19 cellular contexts compared by ENCODE assay signal in genomic region chr12:15936751-15937150, GRCh38. TPM values are rescaled to one million over a fixed set of nuclear protein-coding genes. Genes with fewer than 3 reads are reported as not detected.
DNase-seq lines count a peak whose midpoint lies in the region; ATAC-seq, FAIRE-seq and TF ChIP-seq lines count a peak whose summit lies in the region.
"Had no signal": no experiment of that assay in that cellular context is flagged by ENCODE, and none has a peak within 500 bp of the region (broad histone marks: within the 10 kb centered on the region; RNA-seq: fewer than 3 reads in every experiment).

No MANE protein-coding gene starts in this region.

- TF ChIP-seq RAD21 in IMR-90 (IDR thresholded peaks at IDR 0.05; ENCODE audit: low read length) (no peak), H1 (IDR thresholded peaks at IDR 0.05 in 1 of 2, conservative IDR thresholded peaks at IDR 0.05 in 1 of 2; ENCODE audit: low read depth in 2 of 2, low read length in 2 of 2) (no peak)

- H3K4ac ChIP-seq in IMR-90 (ENCODE audit: low read depth, low read length) (0 out of 2 replicates have a peak overlapping the region, but pooled peaks have one; percentile 15), H1 (replicated peaks; ENCODE audit: insufficient read length, low read depth, low read length) (no peak overlapping the region)

- no peak for TF ChIP-seq EP300 in H1 (IDR thresholded peaks at IDR 0.05; ENCODE audit: borderline replicate concordance in 1 of 2, low read depth in 2 of 2, low read length in 2 of 2)
- TF ChIP-seq EP300 in transverse colon (IDR thresholded peaks at IDR 0.05; ENCODE audit: low read depth), result no peak

- H3K4me2 ChIP-seq in IMR-90 (ENCODE audit: low read depth, low read length), result no peak overlapping the region
- no peak overlapping the region for H3K4me2 ChIP-seq in H1 (ENCODE audit: insufficient read depth in 1 of 2, low read depth in 2 of 2, low read length in 2 of 2)
- H3K4me2 ChIP-seq: A549 had no signal

- CTCF ChIA-PET in IMR-90 (lab: Yijun Ruan, JAX), result no interaction called here
- CTCF ChIA-PET in H1 (lab: Charles Lee; ENCODE audit: partially characterized antibody), result no interaction called here

- H4K91ac ChIP-seq in IMR-90 (ENCODE audit: insufficient read depth, low read depth, low read length), result no peak overlapping the region; the same call in 1 of the 2 replicates
- H4K91ac ChIP-seq in H1 (replicated peaks; ENCODE audit: insufficient read length, low read length), result no peak overlapping the region

- no peak overlapping the region for H2BK5ac ChIP-seq in IMR-90 (ENCODE audit: low read depth, low read length, poor library complexity, severe bottlenecking)
- H2BK5ac ChIP-seq in H1 (ENCODE audit: low read depth, low read length), result peak overlapping the region; percentile 30; the same call in 1 of the 2 replicates

- H3K79me2 ChIP-seq in H1 (ENCODE audit: control insufficient read depth in 1 of 2, insufficient read depth in 2 of 2, low read length in 2 of 2), result 0 out of 4 replicates have a peak, but pooled peaks cover 0 to 2% of the 10 kb centered on the region in 2 experiments

- BruUV-seq in IMR-90 (replicated peaks; lab: Mats Ljungman, UMichigan), result no TSS peak

- DNase-seq in IMR-90 (no peak), H1 (ENCODE audit: low read depth in 1 of 2, low spot score in 2 of 2) (no peak), left lobe of liver (ENCODE audit: low spot score) (no peak), left lung (no peak), transverse colon (no peak), ecto neural progenitor cell (ENCODE audit: low spot score) (no peak)
- DNase-seq: BE2C; CD4-positive, alpha-beta memory T cell; DMS153; DMS79 treated with DMSO at 0.1 percent for 48 hours; EL had no signal

- H3K14ac ChIP-seq in IMR-90 (replicated peaks; ENCODE audit: low read depth, low read length) (peak overlapping the region; percentile 10; the same call in 1 of the 2 replicates), H1 (ENCODE audit: insufficient read length) (no peak overlapping the region)

- TF ChIP-seq CTCF in IMR-90 (conservative IDR thresholded peaks at IDR 0.05; ENCODE audit: low read depth, low read length) (no peak), H1 (IDR thresholded peaks at IDR 0.05; ENCODE audit: control extremely low read depth in 1 of 3, insufficient read depth in 1 of 3, low read depth in 1 of 3, low read length in 3 of 3) (no peak), left lung (IDR thresholded peaks at IDR 0.05) (no peak), transverse colon (IDR thresholded peaks at IDR 0.05) (no peak)

- no peak for FAIRE-seq in H1 (lab: Jason Lieb, UNC)
- FAIRE-seq: D721Med, G401.6, GM19239 had no signal

- POLR2A ChIA-PET in IMR-90 (lab: Charles Lee; ENCODE audit: unreplicated experiment), result no interaction called here
- POLR2A ChIA-PET in H1 (lab: Charles Lee; ENCODE audit: partially characterized antibody), result no interaction called here

- H3K36me3 ChIP-seq in IMR-90 (ENCODE audit: control insufficient read depth, insufficient read depth, low read length), result 0 out of 2 replicates have a peak, but pooled peaks cover 2% of the 10 kb centered on the region
- no peaks in the 10 kb centered on the region for H3K36me3 ChIP-seq in H1 (ENCODE audit: control insufficient read depth in 2 of 4, insufficient read depth in 4 of 4, low read length in 3 of 4)
- H3K36me3 ChIP-seq in left lung, result peaks cover 0 to 4% of the 10 kb centered on the region in 2 donors
- H3K36me3 ChIP-seq in transverse colon, result peaks cover 0 to 4% (median 0%) of the 10 kb centered on the region in 4 donors
- H3K36me3 ChIP-seq: BE2C had no signal

- H3K4me3 ChIP-seq in IMR-90 (ENCODE audit: insufficient read depth, low read depth, low read length) (no peak overlapping the region), H1 (ENCODE audit: extremely low read depth in 1 of 4, insufficient read depth in 2 of 4, low read depth in 3 of 4, low read length in 4 of 4) (no peak overlapping the region), left lung (no peak overlapping the region), transverse colon (no peak overlapping the region)
- H3K4me3 ChIP-seq: A549 had no signal

- H3K27ac ChIP-seq in IMR-90 (ENCODE audit: insufficient read depth, low read length), result no peak overlapping the region
- no peak overlapping the region for H3K27ac ChIP-seq in H1 (ENCODE audit: low read depth, low read length)
- no peak overlapping the region for H3K27ac ChIP-seq in left lung
- H3K27ac ChIP-seq in transverse colon, result no peak overlapping the region
- H3K27ac ChIP-seq: A549, C4-2B, HL-60 had no signal

- H2BK120ac ChIP-seq in IMR-90 (ENCODE audit: low read depth, low read length) (no peak overlapping the region), H1 (replicated peaks; ENCODE audit: low read depth, low read length) (no peak overlapping the region)

- H3K9me3 ChIP-seq in IMR-90 (ENCODE audit: control insufficient read depth, insufficient read depth, low read length) (peaks cover 4% of the 10 kb centered on the region), H1 (ENCODE audit: insufficient read depth in 2 of 2, low read depth in 1 of 2, low read length in 1 of 2) (no peaks in the 10 kb centered on the region), left lung (peaks cover 0 to 14% of the 10 kb centered on the region in 2 donors), transverse colon (peaks cover 0 to 8% of the 10 kb centered on the region in 2 donors)
- H3K9me3 ChIP-seq: A549, BE2C had no signal

- in situ Hi-C loops in IMR-90 (cut with MboI; ENCODE audit: low sequenced_read_pairs) (loop anchor here (5.0 kb wide), 1 partner anchor 36 kb away; no protein-coding TSS in a partner anchor), transverse colon (cut with MboI; ENCODE audit: low pct_ligation_motif_present in 1 of 4, low pct_unique_long_range_greater_than_20kb in 1 of 4, low sequenced_read_pairs in 3 of 4) (no loop called here)

- H3K18ac ChIP-seq in IMR-90 (ENCODE audit: low read depth, low read length) (peak overlapping the region; percentile 58; the same call in 1 of the 2 replicates), H1 (ENCODE audit: extremely low read depth, low read length) (no peak overlapping the region)

- no peak overlapping the region for H2BK12ac ChIP-seq in H1 (ENCODE audit: low read depth, low read length)

- TF ChIP-seq POLR2A in IMR-90 (IDR thresholded peaks at IDR 0.05; ENCODE audit: low read depth, low read length) (no peak), H1 (IDR thresholded peaks at IDR 0.05; ENCODE audit: control extremely low read depth in 1 of 2, low read depth in 2 of 2, low read length in 2 of 2) (no peak), transverse colon (IDR thresholded peaks at IDR 0.05) (no peak)

- no peak overlapping the region for H2AFZ ChIP-seq in IMR-90 (replicated peaks; ENCODE audit: low read length, poor library complexity)
- H2AFZ ChIP-seq in H1 (ENCODE audit: low read length), result no peak overlapping the region

- H3K4me1 ChIP-seq in IMR-90 (ENCODE audit: control insufficient read depth, insufficient read depth, low read length) (no peaks in the 10 kb centered on the region), H1 (replicated peaks in 1 of 4; ENCODE audit: control insufficient read depth in 3 of 4, insufficient read depth in 4 of 4, low read length in 3 of 4) (no peaks in the 10 kb centered on the region), left lung (no peaks in the 10 kb centered on the region), transverse colon (no peaks in the 10 kb centered on the region)
- H3K4me1 ChIP-seq: BE2C had no signal

- H3K56ac ChIP-seq in IMR-90 (ENCODE audit: extremely low read depth, insufficient read depth, low read length), result no peak overlapping the region
- H3K56ac ChIP-seq in H1 (replicated peaks; ENCODE audit: insufficient read length, low read depth, low read length), result no peak overlapping the region

- H3K79me1 ChIP-seq in IMR-90 (ENCODE audit: low read depth in 1 of 2, low read length in 2 of 2), result peaks cover 31 to 50% of the 10 kb centered on the region in 2 experiments
- no peaks in the 10 kb centered on the region for H3K79me1 ChIP-seq in H1 (ENCODE audit: low read depth, low read length)

- no peak overlapping the region for H2AK9ac ChIP-seq in IMR-90 (replicated peaks; ENCODE audit: low read depth, low read length, poor library complexity)

- H3K27me3 ChIP-seq in IMR-90 (ENCODE audit: control insufficient read depth, insufficient read depth, low read length), result no peaks in the 10 kb centered on the region
- no peaks in the 10 kb centered on the region for H3K27me3 ChIP-seq in H1 (replicated peaks in 1 of 4; ENCODE audit: control insufficient read depth in 3 of 4, extremely low read depth in 1 of 4, insufficient read depth in 3 of 4, low read length in 3 of 4)
- H3K27me3 ChIP-seq in left lung, result no peaks in the 10 kb centered on the region
- no peaks in the 10 kb centered on the region for H3K27me3 ChIP-seq in transverse colon
- H3K27me3 ChIP-seq: BE2C had no signal

- no peaks in the 10 kb centered on the region for H3K23me2 ChIP-seq in H1 (ENCODE audit: low read depth, low read length)

- ATAC-seq in IMR-90 (ENCODE audit: low read depth), result no peak
- ATAC-seq in left lobe of liver, result peak; percentile 37
- no peak for ATAC-seq in left lung
- no peak for ATAC-seq in GM21786 (IDR thresholded peaks at IDR 0.05; ENCODE audit: unreplicated experiment)
- ATAC-seq: A549, HCT116 had no signal

- 100% methylated on average over 1 of the region's 3 CpGs; no CpG with 5 or more reads in 1 of the 2 experiments for WGBS in IMR-90 (ENCODE audit: extremely low coverage in 2 of 2, insufficient read length in 1 of 2), 2 experiments
- 96% methylated on average over 3 of the region's 3 CpGs; no CpG with 5 or more reads in 1 of the 2 experiments for WGBS in H1 (ENCODE audit: extremely low coverage in 1 of 2, insufficient coverage in 1 of 2, insufficient read length in 1 of 2, insufficient replicate concordance in 2 of 2, low coverage in 1 of 2, low lambda C conversion rate in 2 of 2, missing lambda C conversion rate in 1 of 2), 2 experiments
- WGBS in transverse colon (ENCODE audit: low coverage in 1 of 2), 2 donors, result 80 to 81% methylated on average over 3 of the region's 3 CpGs

- H4K20me1 ChIP-seq in IMR-90 (ENCODE audit: insufficient read depth, low read length) (no peaks in the 10 kb centered on the region), H1 (replicated peaks in 1 of 2; ENCODE audit: control insufficient read depth in 1 of 2, insufficient read depth in 2 of 2, low read length in 2 of 2) (no peaks in the 10 kb centered on the region)

- no peak overlapping the region; the same call in 1 of the 2 replicates for H4K5ac ChIP-seq in IMR-90 (ENCODE audit: low read depth, low read length)
- no peak overlapping the region for H4K5ac ChIP-seq in H1 (ENCODE audit: insufficient read length, low read depth, low read length)

- H3K23ac ChIP-seq in IMR-90 (ENCODE audit: low read depth, low read length), result no peak overlapping the region
- H3K23ac ChIP-seq in H1 (ENCODE audit: insufficient read length), result no peak overlapping the region

- H3K9me1 ChIP-seq in IMR-90 (ENCODE audit: insufficient read depth, low read length), result no peaks in the 10 kb centered on the region

- H2AK5ac ChIP-seq in IMR-90 (ENCODE audit: low read depth, low read length) (no peak overlapping the region), H1 (ENCODE audit: low read depth, low read length) (no peak overlapping the region)

- H2BK20ac ChIP-seq in IMR-90 (ENCODE audit: low read depth, low read length) (no peak overlapping the region), H1 (ENCODE audit: low read length) (no peak overlapping the region)

- intact Hi-C loops in IMR-90 (cut with micrococcal nuclease) (no loop called here), left lung (cut with DNase I) (no loop called here), transverse colon (cut with DNase I; ENCODE audit: low total_unique reads) (no loop called here)

- dilution Hi-C loops in IMR-90 (cut with HindIII; ENCODE audit: low sequenced_read_pairs, unreplicated experiment), result no loop called here

- H2BK15ac ChIP-seq in IMR-90 (ENCODE audit: low read depth, low read length), result no peak overlapping the region
- no peak overlapping the region for H2BK15ac ChIP-seq in H1 (ENCODE audit: low read length)

- H4K8ac ChIP-seq in IMR-90 (ENCODE audit: low read depth in 2 of 2, low read length in 2 of 2), result no peak overlapping the region
- no peak overlapping the region for H4K8ac ChIP-seq in H1 (ENCODE audit: extremely low read depth, insufficient read depth, low read length)

- H3K9ac ChIP-seq in IMR-90 (ENCODE audit: low read depth, low read length) (no peak overlapping the region), H1 (replicated peaks in 1 of 4; ENCODE audit: extremely low read depth in 1 of 4, low read depth in 3 of 4, low read length in 3 of 4) (no peak overlapping the region)

RNA-seq across cellular contexts. Expression of gene DERA, which starts 25.6 kb away (rescaled TPM):
- 58.6 and 59.7 TPM in 2 replicates for total RNA-seq in IMR-90 (2012; rRNA removed)
- 22.9 and 28.1 TPM in 2 replicates for polyA plus RNA-seq in IMR-90 (2012; rRNA removed)
- 13.1 and 15.9 TPM in 2 replicates for polyA plus RNA-seq in IMR-90 (2012; cell fraction: cytosol; rRNA removed)
- 5.7 and 19.6 TPM in 2 replicates for polyA plus RNA-seq in IMR-90 (2012; cell fraction: nucleus; rRNA removed; ENCODE audit: low replicate concordance)
- 17.1 and 17.5 TPM in 2 replicates for total RNA-seq in H1 (2021; fragmentation: NEBNext Ultra II Directional; extraction: Animal tissue kit (Norgen Biotek cat#: 25700))
- polyA plus RNA-seq in H1 (2011; rRNA removed), result 5.8 and 13.1 TPM in 2 replicates
- polyA plus RNA-seq in H1 (2011; cell fraction: cytosol; rRNA removed), result 13.0 TPM
- 4.6 TPM for polyA plus RNA-seq in H1 (2011; cell fraction: nucleus; rRNA removed)
- polyA plus RNA-seq in H1 (2012, experiment 1 of 2), result 17.2 to 27.9 TPM (median 24.8 TPM) in 4 replicates
- polyA plus RNA-seq in H1 (2012, experiment 2 of 2), result 5.2 TPM
- polyA plus RNA-seq in H1 (2013, experiment 1 of 2), result 10.1 TPM
- polyA plus RNA-seq in H1 (2013, experiment 2 of 2), result 9.9 TPM
- 14.6 and 21.4 TPM in 2 replicates for polyA minus RNA-seq in H1 (2011; rRNA and poly(A)+ RNA removed)
- 13.1 TPM for polyA minus RNA-seq in H1 (2011; cell fraction: cytosol; rRNA and poly(A)+ RNA removed)
- 15.9 TPM for polyA minus RNA-seq in H1 (2011; cell fraction: nucleus; rRNA and poly(A)+ RNA removed)
- total RNA-seq in left lobe of liver, result 38.4 TPM
- 10 to 100 TPM; 36.1 to 37.3 TPM for total RNA-seq in left lung
- 100 to 1,000 TPM in 1 of 4 donors, 10 to 100 TPM in 2, 1 to 10 TPM in 1; 9.2 to 112 (median 69.9) TPM for total RNA-seq in transverse colon

RNA-seq across cellular contexts. Expression of gene STRAP, which starts 54.6 kb away (rescaled TPM):
- 82.1 and 133 TPM in 2 replicates for total RNA-seq in IMR-90 (2012; rRNA removed)
- 91.0 and 98.1 TPM in 2 replicates for polyA plus RNA-seq in IMR-90 (2012; rRNA removed)
- polyA plus RNA-seq in IMR-90 (2012; cell fraction: cytosol; rRNA removed), result 53.4 and 67.4 TPM in 2 replicates
- polyA plus RNA-seq in IMR-90 (2012; cell fraction: nucleus; rRNA removed; ENCODE audit: low replicate concordance), result 31.4 and 54.0 TPM in 2 replicates
- total RNA-seq in H1 (2021; fragmentation: NEBNext Ultra II Directional; extraction: Animal tissue kit (Norgen Biotek cat#: 25700)), result 251 and 253 TPM in 2 replicates
- 105 and 107 TPM in 2 replicates for polyA plus RNA-seq in H1 (2011; rRNA removed)
- 162 TPM for polyA plus RNA-seq in H1 (2011; cell fraction: cytosol; rRNA removed)
- polyA plus RNA-seq in H1 (2011; cell fraction: nucleus; rRNA removed), result 69.0 TPM
- polyA plus RNA-seq in H1 (2012, experiment 1 of 2), result 150 to 207 TPM (median 159 TPM) in 4 replicates
- polyA plus RNA-seq in H1 (2012, experiment 2 of 2), result 143 TPM
- polyA plus RNA-seq in H1 (2013, experiment 1 of 2), result 182 TPM
- polyA plus RNA-seq in H1 (2013, experiment 2 of 2), result 150 TPM
- polyA minus RNA-seq in H1 (2011; rRNA and poly(A)+ RNA removed), result 116 and 142 TPM in 2 replicates
- 157 TPM for polyA minus RNA-seq in H1 (2011; cell fraction: cytosol; rRNA and poly(A)+ RNA removed)
- 73.8 TPM for polyA minus RNA-seq in H1 (2011; cell fraction: nucleus; rRNA and poly(A)+ RNA removed)
- total RNA-seq in left lobe of liver, result 48.6 TPM
- total RNA-seq in left lung, result 100 to 1,000 TPM in 1 of 2 donors, 10 to 100 TPM in 1; 84.2 to 101 TPM
- 10 to 100 TPM; 39.3 to 78.6 (median 48.6) TPM for total RNA-seq in transverse colon
